Comparison of ENCODE assay signal across 16 cellular contexts in genomic region chr11:118153976-118154375, GRCh38. TPM values are rescaled to one million over a fixed set of nuclear protein-coding genes. Genes with fewer than 3 reads are reported as not detected.
A peak's percentile ranks its signal among the peaks of the same experiment; 100 is the strongest.
DNase-seq lines count a peak whose midpoint lies in the region; ATAC-seq and TF ChIP-seq lines count a peak whose summit lies in the region.
"Had no signal": no experiment of that assay in that cellular context is flagged by ENCODE, and none has a peak within 500 bp of the region (broad histone marks: within the 10 kb centered on the region; RNA-seq: fewer than 3 reads in every experiment).

No MANE protein-coding gene starts in this region.

- no peak overlapping the region for H3K27ac ChIP-seq in CD4-positive, CD25-positive, alpha-beta regulatory T cell (ENCODE audit: insufficient read depth, low read length, poor library complexity, severe bottlenecking)
- H3K27ac ChIP-seq in CD8-positive, alpha-beta T cell (ENCODE audit: low read depth, low read length), result no peak overlapping the region

- CTCF ChIA-PET in CD8-positive, alpha-beta T cell (lab: Charles Lee), result no interaction called here

- DNase-seq in CD4-positive, CD25-positive, alpha-beta regulatory T cell, result no peak
- no peak for DNase-seq in CD8-positive, alpha-beta T cell
- no peak for DNase-seq in memory B cell (ENCODE audit: low spot score in 2 of 2)
- DNase-seq in LoVo (ENCODE audit: low spot score), result no peak
- no peak for DNase-seq in cerebellum (ENCODE audit: low spot score)
- DNase-seq in DMS153 (lab: John Stamatoyannopoulos, UW), result no peak
- DNase-seq: activated naive CD4-positive, alpha-beta T cell treated with anti-CD3 and anti-CD28 coated beads, Interleukin-2, amount 50 U/mL, for 16 hours; effector CD4-positive, alpha-beta T cell; GOT3; hypothalamus; NCI-H2029 treated with DMSO at 0.1 percent for 48 hours; SIG-M5; T-helper 9 cell; trophoblast cell had no signal

- no peak for TF ChIP-seq CTCF in CD8-positive, alpha-beta T cell (IDR thresholded peaks at IDR 0.05)

- H3K4me3 ChIP-seq in CD4-positive, CD25-positive, alpha-beta regulatory T cell (ENCODE audit: low read depth, low read length), result no peak overlapping the region
- no peak overlapping the region for H3K4me3 ChIP-seq in CD8-positive, alpha-beta T cell (ENCODE audit: low read depth, low read length)

- ATAC-seq in CD4-positive, CD25-positive, alpha-beta regulatory T cell (ENCODE audit: low read depth in 2 of 2), result no peak
- no peak for ATAC-seq in CD8-positive, alpha-beta T cell
- ATAC-seq in activated T-helper 17 cell treated with anti-CD3 and anti-CD28 coated beads, Interleukin-2, amount 50 U/mL, for 72 hours (replicated peaks), result no peak
- no peak for ATAC-seq in memory B cell (ENCODE audit: low read depth)

- H3K36me3 Mint-ChIP-seq in CD4-positive, CD25-positive, alpha-beta regulatory T cell, result no peaks in the 10 kb centered on the region
- no peaks in the 10 kb centered on the region for H3K36me3 Mint-ChIP-seq in CD8-positive, alpha-beta T cell
- H3K36me3 Mint-ChIP-seq in activated T-helper 17 cell treated with anti-CD3 and anti-CD28 coated beads, Interleukin-2, amount 50 U/mL, for 72 hours (ENCODE audit: low read depth), result no peaks in the 10 kb centered on the region
- H3K36me3 Mint-ChIP-seq in memory B cell, result no peaks in the 10 kb centered on the region

- H3K9me3 Mint-ChIP-seq in CD4-positive, CD25-positive, alpha-beta regulatory T cell, result no peaks in the 10 kb centered on the region
- no peaks in the 10 kb centered on the region for H3K9me3 Mint-ChIP-seq in CD8-positive, alpha-beta T cell
- no peaks in the 10 kb centered on the region for H3K9me3 Mint-ChIP-seq in activated T-helper 17 cell treated with anti-CD3 and anti-CD28 coated beads, Interleukin-2, amount 50 U/mL, for 72 hours
- H3K9me3 Mint-ChIP-seq in memory B cell, result no peaks in the 10 kb centered on the region

- H3K4me3 Mint-ChIP-seq in CD4-positive, CD25-positive, alpha-beta regulatory T cell, result peak overlapping the region; percentile 23 to 79 (median 46)
- peak overlapping the region; percentile 62 for H3K4me3 Mint-ChIP-seq in CD8-positive, alpha-beta T cell
- peak overlapping the region; percentile 61 for H3K4me3 Mint-ChIP-seq in activated T-helper 17 cell treated with anti-CD3 and anti-CD28 coated beads, Interleukin-2, amount 50 U/mL, for 72 hours
- H3K4me3 Mint-ChIP-seq in memory B cell, result peak overlapping the region; percentile 55

- H3K27ac Mint-ChIP-seq in CD4-positive, CD25-positive, alpha-beta regulatory T cell, result no peak overlapping the region
- H3K27ac Mint-ChIP-seq in CD8-positive, alpha-beta T cell, result no peak overlapping the region
- H3K27ac Mint-ChIP-seq in activated T-helper 17 cell treated with anti-CD3 and anti-CD28 coated beads, Interleukin-2, amount 50 U/mL, for 72 hours, result no peak overlapping the region
- H3K27ac Mint-ChIP-seq in memory B cell, result no peak overlapping the region

- peaks cover 0 to 15% (median 6%) of the 10 kb centered on the region in 4 donors for H3K4me1 Mint-ChIP-seq in CD4-positive, CD25-positive, alpha-beta regulatory T cell
- H3K4me1 Mint-ChIP-seq in CD8-positive, alpha-beta T cell (ENCODE audit: low read depth), result peaks cover 17% of the 10 kb centered on the region
- no peaks in the 10 kb centered on the region for H3K4me1 Mint-ChIP-seq in activated T-helper 17 cell treated with anti-CD3 and anti-CD28 coated beads, Interleukin-2, amount 50 U/mL, for 72 hours
- H3K4me1 Mint-ChIP-seq in memory B cell, result peaks cover 6% of the 10 kb centered on the region

- H3K27me3 Mint-ChIP-seq in CD4-positive, CD25-positive, alpha-beta regulatory T cell, result peaks cover 68% of the 10 kb centered on the region
- H3K27me3 Mint-ChIP-seq in CD8-positive, alpha-beta T cell (ENCODE audit: low read depth), result peaks cover 53% of the 10 kb centered on the region
- peaks cover 48% of the 10 kb centered on the region for H3K27me3 Mint-ChIP-seq in activated T-helper 17 cell treated with anti-CD3 and anti-CD28 coated beads, Interleukin-2, amount 50 U/mL, for 72 hours
- H3K27me3 Mint-ChIP-seq in memory B cell, result peaks cover 39% of the 10 kb centered on the region

- POLR2A ChIA-PET in CD8-positive, alpha-beta T cell (lab: Charles Lee), result no interaction called here

- intact Hi-C loops in CD8-positive, alpha-beta T cell (cut with DNase I, micrococcal nuclease), result no loop called here

- peaks cover 12% of the 10 kb centered on the region for H3K4me1 ChIP-seq in CD4-positive, CD25-positive, alpha-beta regulatory T cell (ENCODE audit: control insufficient read depth, insufficient read depth, low read length, poor library complexity, severe bottlenecking)
- peaks cover 13% of the 10 kb centered on the region for H3K4me1 ChIP-seq in CD8-positive, alpha-beta T cell (ENCODE audit: insufficient read depth, low read length)

- no peaks in the 10 kb centered on the region for H3K9me3 ChIP-seq in CD4-positive, CD25-positive, alpha-beta regulatory T cell (ENCODE audit: control insufficient read depth in 2 of 2, low read length in 2 of 2)
- no peaks in the 10 kb centered on the region for H3K9me3 ChIP-seq in CD8-positive, alpha-beta T cell (ENCODE audit: low read length)

- H3K36me3 ChIP-seq in CD4-positive, CD25-positive, alpha-beta regulatory T cell (ENCODE audit: control insufficient read depth, insufficient read depth, low read length), result no peaks in the 10 kb centered on the region
- H3K36me3 ChIP-seq in CD8-positive, alpha-beta T cell (ENCODE audit: insufficient read depth, low read length), result no peaks in the 10 kb centered on the region

- peaks cover 40% of the 10 kb centered on the region for H3K27me3 ChIP-seq in CD4-positive, CD25-positive, alpha-beta regulatory T cell (ENCODE audit: control insufficient read depth, insufficient read depth, low read length)
- H3K27me3 ChIP-seq in CD8-positive, alpha-beta T cell (ENCODE audit: insufficient read depth, low read length), result peaks cover 39% of the 10 kb centered on the region

RNA-seq across cellular contexts. Expression of gene SCN4B, which starts 1.4 kb away (rescaled TPM):
- not detected for total RNA-seq in CD4-positive, CD25-positive, alpha-beta regulatory T cell
- not detected for polyA plus RNA-seq in CD4-positive, CD25-positive, alpha-beta regulatory T cell
- not detected for total RNA-seq in CD8-positive, alpha-beta T cell
- total RNA-seq in activated T-helper 17 cell treated with anti-CD3 and anti-CD28 coated beads, Interleukin-2, amount 50 U/mL, for 72 hours, result 1 to 10 TPM in 1 of 2 donors, under 1 TPM in 1; 0.09 to 3.3 TPM
- total RNA-seq in cerebellum, result 9.2 TPM

RNA-seq across cellular contexts. Expression of gene SCN2B, which starts 22.5 kb away (rescaled TPM):
- total RNA-seq in CD4-positive, CD25-positive, alpha-beta regulatory T cell, result not detected
- polyA plus RNA-seq in CD4-positive, CD25-positive, alpha-beta regulatory T cell, result not detected
- not detected for total RNA-seq in CD8-positive, alpha-beta T cell
- under 1 TPM in 1 of 2 donors, not detected in 1; 0.11 TPM for total RNA-seq in activated T-helper 17 cell treated with anti-CD3 and anti-CD28 coated beads, Interleukin-2, amount 50 U/mL, for 72 hours
- 4.2 TPM for total RNA-seq in cerebellum
- total RNA-seq: mononuclear cell had no signal
